Comparison of ENCODE assay signal across 1 cellular context in the genomic region with DNA sequence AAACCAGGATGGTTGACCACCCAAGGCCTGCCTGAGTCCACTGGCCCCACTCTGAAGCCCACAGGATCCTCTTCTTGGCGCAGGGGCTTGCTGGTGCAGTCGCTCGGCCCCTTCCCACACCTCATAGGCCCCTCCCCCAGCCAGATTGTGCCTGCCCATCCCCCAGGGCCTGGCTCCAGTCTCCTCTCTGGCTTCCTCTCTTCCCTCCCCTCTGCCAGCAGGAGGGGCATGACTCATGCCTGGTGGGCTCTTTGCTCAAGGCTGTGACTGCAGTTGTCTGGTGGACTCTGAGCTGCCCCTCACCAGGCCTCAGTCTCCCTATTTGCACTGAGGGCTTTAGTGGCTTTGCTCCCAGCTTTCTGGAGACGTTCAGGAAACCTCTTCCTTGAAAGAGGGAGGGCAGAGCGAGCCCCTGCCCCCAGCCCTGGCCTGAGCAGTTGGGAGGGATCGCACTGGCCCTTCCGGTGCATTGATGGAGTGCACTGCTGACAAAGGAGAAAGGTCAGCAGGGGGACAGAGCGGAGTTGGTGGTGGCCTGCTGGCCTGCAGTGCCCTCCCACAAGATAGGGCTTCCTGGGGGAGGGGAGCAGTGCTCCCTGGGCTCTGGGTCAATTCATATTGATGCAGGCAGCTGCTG.
TF ChIP-seq lines count a peak whose summit lies in the region.

No MANE protein-coding gene starts in this region.

TF ChIP-seq in HepG2, 621 proteins besides CTCF, POLR2A, EP300 and RAD21 (continued from another document and continues in another):
- TF ChIP-seq, protein P1, sequence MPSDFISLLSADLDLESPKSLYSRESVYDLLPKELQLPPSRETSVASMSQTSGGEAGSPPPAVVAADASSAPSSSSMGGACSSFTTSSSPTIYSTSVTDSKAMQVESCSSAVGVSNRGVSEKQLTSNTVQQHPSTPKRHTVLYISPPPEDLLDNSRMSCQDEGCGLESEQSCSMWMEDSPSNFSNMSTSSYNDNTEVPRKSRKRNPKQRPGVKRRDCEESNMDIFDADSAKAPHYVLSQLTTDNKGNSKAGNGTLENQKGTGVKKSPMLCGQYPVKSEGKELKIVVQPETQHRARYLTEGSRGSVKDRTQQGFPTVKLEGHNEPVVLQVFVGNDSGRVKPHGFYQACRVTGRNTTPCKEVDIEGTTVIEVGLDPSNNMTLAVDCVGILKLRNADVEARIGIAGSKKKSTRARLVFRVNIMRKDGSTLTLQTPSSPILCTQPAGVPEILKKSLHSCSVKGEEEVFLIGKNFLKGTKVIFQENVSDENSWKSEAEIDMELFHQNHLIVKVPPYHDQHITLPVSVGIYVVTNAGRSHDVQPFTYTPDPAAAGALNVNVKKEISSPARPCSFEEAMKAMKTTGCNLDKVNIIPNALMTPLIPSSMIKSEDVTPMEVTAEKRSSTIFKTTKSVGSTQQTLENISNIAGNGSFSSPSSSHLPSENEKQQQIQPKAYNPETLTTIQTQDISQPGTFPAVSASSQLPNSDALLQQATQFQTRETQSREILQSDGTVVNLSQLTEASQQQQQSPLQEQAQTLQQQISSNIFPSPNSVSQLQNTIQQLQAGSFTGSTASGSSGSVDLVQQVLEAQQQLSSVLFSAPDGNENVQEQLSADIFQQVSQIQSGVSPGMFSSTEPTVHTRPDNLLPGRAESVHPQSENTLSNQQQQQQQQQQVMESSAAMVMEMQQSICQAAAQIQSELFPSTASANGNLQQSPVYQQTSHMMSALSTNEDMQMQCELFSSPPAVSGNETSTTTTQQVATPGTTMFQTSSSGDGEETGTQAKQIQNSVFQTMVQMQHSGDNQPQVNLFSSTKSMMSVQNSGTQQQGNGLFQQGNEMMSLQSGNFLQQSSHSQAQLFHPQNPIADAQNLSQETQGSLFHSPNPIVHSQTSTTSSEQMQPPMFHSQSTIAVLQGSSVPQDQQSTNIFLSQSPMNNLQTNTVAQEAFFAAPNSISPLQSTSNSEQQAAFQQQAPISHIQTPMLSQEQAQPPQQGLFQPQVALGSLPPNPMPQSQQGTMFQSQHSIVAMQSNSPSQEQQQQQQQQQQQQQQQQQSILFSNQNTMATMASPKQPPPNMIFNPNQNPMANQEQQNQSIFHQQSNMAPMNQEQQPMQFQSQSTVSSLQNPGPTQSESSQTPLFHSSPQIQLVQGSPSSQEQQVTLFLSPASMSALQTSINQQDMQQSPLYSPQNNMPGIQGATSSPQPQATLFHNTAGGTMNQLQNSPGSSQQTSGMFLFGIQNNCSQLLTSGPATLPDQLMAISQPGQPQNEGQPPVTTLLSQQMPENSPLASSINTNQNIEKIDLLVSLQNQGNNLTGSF (CRISPR knock-in tag; IDR thresholded peaks at IDR 0.05): no peak
- no peak for TF ChIP-seq ZNF460 (CRISPR knock-in tag; IDR thresholded peaks at IDR 0.05; ENCODE audit: borderline replicate concordance)
- TF ChIP-seq CCDC6 (CRISPR knock-in tag; IDR thresholded peaks at IDR 0.05): no peak
- no peak for TF ChIP-seq MAFK (conservative IDR thresholded peaks at IDR 0.05 in 1 of 2, IDR thresholded peaks at IDR 0.05 in 1 of 2; ENCODE audit: low read length in 2 of 2)
- no peak for TF ChIP-seq TBP (CRISPR knock-in tag; IDR thresholded peaks at IDR 0.05)
- TF ChIP-seq, protein P2, sequence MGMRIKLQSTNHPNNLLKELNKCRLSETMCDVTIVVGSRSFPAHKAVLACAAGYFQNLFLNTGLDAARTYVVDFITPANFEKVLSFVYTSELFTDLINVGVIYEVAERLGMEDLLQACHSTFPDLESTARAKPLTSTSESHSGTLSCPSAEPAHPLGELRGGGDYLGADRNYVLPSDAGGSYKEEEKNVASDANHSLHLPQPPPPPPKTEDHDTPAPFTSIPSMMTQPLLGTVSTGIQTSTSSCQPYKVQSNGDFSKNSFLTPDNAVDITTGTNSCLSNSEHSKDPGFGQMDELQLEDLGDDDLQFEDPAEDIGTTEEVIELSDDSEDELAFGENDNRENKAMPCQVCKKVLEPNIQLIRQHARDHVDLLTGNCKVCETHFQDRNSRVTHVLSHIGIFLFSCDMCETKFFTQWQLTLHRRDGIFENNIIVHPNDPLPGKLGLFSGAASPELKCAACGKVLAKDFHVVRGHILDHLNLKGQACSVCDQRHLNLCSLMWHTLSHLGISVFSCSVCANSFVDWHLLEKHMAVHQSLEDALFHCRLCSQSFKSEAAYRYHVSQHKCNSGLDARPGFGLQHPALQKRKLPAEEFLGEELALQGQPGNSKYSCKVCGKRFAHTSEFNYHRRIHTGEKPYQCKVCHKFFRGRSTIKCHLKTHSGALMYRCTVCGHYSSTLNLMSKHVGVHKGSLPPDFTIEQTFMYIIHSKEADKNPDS (CRISPR knock-in tag; IDR thresholded peaks at IDR 0.05): no peak
- peak; percentile 32; the same call in 1 of the 2 replicates for TF ChIP-seq STAG1 (CRISPR knock-in tag; IDR thresholded peaks at IDR 0.05)
- no peak for TF ChIP-seq ZNF749 (CRISPR knock-in tag; IDR thresholded peaks at IDR 0.05; ENCODE audit: borderline replicate concordance)
- no peak for TF ChIP-seq KLF12 (CRISPR knock-in tag; IDR thresholded peaks at IDR 0.05; ENCODE audit: borderline replicate concordance)
- TF ChIP-seq TBL1XR1 (IDR thresholded peaks at IDR 0.05; ENCODE audit: borderline replicate concordance, low read length, partially characterized antibody): no peak
- TF ChIP-seq, protein P3, sequence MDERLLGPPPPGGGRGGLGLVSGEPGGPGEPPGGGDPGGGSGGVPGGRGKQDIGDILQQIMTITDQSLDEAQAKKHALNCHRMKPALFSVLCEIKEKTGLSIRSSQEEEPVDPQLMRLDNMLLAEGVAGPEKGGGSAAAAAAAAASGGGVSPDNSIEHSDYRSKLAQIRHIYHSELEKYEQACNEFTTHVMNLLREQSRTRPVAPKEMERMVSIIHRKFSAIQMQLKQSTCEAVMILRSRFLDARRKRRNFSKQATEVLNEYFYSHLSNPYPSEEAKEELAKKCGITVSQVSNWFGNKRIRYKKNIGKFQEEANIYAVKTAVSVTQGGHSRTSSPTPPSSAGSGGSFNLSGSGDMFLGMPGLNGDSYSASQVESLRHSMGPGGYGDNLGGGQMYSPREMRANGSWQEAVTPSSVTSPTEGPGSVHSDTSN (CRISPR knock-in tag; IDR thresholded peaks at IDR 0.05): no peak
- TF ChIP-seq, protein P4, sequence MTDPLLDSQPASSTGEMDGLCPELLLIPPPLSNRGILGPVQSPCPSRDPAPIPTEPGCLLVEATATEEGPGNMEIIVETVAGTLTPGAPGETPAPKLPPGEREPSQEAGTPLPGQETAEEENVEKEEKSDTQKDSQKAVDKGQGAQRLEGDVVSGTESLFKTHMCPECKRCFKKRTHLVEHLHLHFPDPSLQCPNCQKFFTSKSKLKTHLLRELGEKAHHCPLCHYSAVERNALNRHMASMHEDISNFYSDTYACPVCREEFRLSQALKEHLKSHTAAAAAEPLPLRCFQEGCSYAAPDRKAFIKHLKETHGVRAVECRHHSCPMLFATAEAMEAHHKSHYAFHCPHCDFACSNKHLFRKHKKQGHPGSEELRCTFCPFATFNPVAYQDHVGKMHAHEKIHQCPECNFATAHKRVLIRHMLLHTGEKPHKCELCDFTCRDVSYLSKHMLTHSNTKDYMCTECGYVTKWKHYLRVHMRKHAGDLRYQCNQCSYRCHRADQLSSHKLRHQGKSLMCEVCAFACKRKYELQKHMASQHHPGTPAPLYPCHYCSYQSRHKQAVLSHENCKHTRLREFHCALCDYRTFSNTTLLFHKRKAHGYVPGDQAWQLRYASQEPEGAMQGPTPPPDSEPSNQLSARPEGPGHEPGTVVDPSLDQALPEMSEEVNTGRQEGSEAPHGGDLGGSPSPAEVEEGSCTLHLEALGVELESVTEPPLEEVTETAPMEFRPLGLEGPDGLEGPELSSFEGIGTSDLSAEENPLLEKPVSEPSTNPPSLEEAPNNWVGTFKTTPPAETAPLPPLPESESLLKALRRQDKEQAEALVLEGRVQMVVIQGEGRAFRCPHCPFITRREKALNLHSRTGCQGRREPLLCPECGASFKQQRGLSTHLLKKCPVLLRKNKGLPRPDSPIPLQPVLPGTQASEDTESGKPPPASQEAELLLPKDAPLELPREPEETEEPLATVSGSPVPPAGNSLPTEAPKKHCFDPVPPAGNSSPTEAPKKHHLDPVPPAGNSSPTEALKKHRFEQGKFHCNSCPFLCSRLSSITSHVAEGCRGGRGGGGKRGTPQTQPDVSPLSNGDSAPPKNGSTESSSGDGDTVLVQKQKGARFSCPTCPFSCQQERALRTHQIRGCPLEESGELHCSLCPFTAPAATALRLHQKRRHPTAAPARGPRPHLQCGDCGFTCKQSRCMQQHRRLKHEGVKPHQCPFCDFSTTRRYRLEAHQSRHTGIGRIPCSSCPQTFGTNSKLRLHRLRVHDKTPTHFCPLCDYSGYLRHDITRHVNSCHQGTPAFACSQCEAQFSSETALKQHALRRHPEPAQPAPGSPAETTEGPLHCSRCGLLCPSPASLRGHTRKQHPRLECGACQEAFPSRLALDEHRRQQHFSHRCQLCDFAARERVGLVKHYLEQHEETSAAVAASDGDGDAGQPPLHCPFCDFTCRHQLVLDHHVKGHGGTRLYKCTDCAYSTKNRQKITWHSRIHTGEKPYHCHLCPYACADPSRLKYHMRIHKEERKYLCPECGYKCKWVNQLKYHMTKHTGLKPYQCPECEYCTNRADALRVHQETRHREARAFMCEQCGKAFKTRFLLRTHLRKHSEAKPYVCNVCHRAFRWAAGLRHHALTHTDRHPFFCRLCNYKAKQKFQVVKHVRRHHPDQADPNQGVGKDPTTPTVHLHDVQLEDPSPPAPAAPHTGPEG (CRISPR knock-in tag; IDR thresholded peaks at IDR 0.05): no peak
- no peak for TF ChIP-seq HDAC6 (IDR thresholded peaks at IDR 0.05; ENCODE audit: low read depth, low read length)
- TF ChIP-seq THAP11 (CRISPR knock-in tag; IDR thresholded peaks at IDR 0.05): 0 out of 2 replicates have a peak, but pooled peaks have one; percentile 27
- TF ChIP-seq, protein P5, sequence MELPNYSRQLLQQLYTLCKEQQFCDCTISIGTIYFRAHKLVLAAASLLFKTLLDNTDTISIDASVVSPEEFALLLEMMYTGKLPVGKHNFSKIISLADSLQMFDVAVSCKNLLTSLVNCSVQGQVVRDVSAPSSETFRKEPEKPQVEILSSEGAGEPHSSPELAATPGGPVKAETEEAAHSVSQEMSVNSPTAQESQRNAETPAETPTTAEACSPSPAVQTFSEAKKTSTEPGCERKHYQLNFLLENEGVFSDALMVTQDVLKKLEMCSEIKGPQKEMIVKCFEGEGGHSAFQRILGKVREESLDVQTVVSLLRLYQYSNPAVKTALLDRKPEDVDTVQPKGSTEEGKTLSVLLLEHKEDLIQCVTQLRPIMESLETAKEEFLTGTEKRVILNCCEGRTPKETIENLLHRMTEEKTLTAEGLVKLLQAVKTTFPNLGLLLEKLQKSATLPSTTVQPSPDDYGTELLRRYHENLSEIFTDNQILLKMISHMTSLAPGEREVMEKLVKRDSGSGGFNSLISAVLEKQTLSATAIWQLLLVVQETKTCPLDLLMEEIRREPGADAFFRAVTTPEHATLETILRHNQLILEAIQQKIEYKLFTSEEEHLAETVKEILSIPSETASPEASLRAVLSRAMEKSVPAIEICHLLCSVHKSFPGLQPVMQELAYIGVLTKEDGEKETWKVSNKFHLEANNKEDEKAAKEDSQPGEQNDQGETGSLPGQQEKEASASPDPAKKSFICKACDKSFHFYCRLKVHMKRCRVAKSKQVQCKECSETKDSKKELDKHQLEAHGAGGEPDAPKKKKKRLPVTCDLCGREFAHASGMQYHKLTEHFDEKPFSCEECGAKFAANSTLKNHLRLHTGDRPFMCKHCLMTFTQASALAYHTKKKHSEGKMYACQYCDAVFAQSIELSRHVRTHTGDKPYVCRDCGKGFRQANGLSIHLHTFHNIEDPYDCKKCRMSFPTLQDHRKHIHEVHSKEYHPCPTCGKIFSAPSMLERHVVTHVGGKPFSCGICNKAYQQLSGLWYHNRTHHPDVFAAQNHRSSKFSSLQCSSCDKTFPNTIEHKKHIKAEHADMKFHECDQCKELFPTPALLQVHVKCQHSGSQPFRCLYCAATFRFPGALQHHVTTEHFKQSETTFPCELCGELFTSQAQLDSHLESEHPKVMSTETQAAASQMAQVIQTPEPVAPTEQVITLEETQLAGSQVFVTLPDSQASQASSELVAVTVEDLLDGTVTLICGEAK (IDR thresholded peaks at IDR 0.05): no peak
- TF ChIP-seq, protein P5 (CRISPR knock-in tag; IDR thresholded peaks at IDR 0.05): no peak
- TF ChIP-seq ZBTB38 (CRISPR knock-in tag; IDR thresholded peaks at IDR 0.05): no peak
- no peak for TF ChIP-seq SETDB1 (CRISPR knock-in tag; IDR thresholded peaks at IDR 0.05; ENCODE audit: borderline replicate concordance)
- no peak for TF ChIP-seq ZNF556 (CRISPR knock-in tag; IDR thresholded peaks at IDR 0.05; ENCODE audit: borderline replicate concordance)
- no peak for TF ChIP-seq NRL (CRISPR knock-in tag; IDR thresholded peaks at IDR 0.05; ENCODE audit: borderline replicate concordance)
- TF ChIP-seq ZNF234 (CRISPR knock-in tag; conservative IDR thresholded peaks at IDR 0.05): no peak
- TF ChIP-seq ZBTB42 (CRISPR knock-in tag; IDR thresholded peaks at IDR 0.05): no peak
- no peak for TF ChIP-seq ELF4 (CRISPR knock-in tag; IDR thresholded peaks at IDR 0.05; ENCODE audit: borderline replicate concordance)
- no peak for TF ChIP-seq NAIF1 (CRISPR knock-in tag; IDR thresholded peaks at IDR 0.05; ENCODE audit: borderline replicate concordance)
- TF ChIP-seq NR2C2 (CRISPR knock-in tag; IDR thresholded peaks at IDR 0.05; ENCODE audit: borderline replicate concordance): no peak
- no peak for TF ChIP-seq TARDBP (CRISPR knock-in tag; IDR thresholded peaks at IDR 0.05)
